1 cellular context compared by ENCODE assay signal in the genomic region with DNA sequence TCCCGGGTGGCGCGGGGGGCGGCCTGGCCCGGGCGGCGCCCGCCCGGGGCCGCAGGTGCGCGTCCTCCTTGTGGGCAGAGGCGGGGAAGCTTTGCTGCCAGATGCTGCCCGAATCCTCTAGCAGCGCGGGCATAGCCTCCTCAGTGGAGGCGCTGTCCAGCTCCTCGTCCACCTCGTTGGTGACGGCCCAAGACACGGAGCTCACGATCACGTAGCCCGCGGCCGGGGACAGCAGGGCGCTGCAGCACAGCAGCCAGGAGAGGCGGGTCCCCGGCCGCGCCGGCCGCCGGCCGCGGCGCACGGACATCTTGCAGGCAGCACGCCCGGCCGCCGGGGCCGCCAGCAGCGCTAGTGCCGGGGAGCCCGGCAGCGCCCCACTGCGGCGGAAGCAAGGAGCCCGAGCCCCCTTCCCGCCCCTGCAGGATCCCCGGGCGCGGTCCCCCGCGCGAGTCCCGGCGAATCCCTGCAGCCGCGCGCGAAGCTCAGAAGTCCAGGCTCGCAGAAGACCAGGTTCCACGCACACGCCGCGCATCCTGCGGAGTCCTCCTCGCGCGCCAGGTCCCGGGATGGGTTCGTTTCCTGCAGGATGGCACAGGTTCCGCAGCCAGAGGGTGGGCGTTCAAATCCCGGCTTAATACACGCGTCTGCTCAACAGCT.
A peak's percentile ranks its signal among the peaks of the same experiment; 100 is the strongest.
TF ChIP-seq lines count a peak whose summit lies in the region.

A gene with protein sequence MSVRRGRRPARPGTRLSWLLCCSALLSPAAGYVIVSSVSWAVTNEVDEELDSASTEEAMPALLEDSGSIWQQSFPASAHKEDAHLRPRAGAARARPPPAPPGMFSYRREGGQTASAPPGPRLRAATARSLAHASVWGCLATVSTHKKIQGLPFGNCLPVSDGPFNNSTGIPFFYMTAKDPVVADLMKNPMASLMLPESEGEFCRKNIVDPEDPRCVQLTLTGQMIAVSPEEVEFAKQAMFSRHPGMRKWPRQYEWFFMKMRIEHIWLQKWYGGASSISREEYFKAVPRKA (minus strand): TSS at position 353 of the 657 bp plus-strand sequence. CDS start 46 bp downstream, at position 307.

TF ChIP-seq in HepG2, 621 proteins besides CTCF, POLR2A, EP300 and RAD21 (continued from another document and continues in another):
- TF ChIP-seq, protein P1, sequence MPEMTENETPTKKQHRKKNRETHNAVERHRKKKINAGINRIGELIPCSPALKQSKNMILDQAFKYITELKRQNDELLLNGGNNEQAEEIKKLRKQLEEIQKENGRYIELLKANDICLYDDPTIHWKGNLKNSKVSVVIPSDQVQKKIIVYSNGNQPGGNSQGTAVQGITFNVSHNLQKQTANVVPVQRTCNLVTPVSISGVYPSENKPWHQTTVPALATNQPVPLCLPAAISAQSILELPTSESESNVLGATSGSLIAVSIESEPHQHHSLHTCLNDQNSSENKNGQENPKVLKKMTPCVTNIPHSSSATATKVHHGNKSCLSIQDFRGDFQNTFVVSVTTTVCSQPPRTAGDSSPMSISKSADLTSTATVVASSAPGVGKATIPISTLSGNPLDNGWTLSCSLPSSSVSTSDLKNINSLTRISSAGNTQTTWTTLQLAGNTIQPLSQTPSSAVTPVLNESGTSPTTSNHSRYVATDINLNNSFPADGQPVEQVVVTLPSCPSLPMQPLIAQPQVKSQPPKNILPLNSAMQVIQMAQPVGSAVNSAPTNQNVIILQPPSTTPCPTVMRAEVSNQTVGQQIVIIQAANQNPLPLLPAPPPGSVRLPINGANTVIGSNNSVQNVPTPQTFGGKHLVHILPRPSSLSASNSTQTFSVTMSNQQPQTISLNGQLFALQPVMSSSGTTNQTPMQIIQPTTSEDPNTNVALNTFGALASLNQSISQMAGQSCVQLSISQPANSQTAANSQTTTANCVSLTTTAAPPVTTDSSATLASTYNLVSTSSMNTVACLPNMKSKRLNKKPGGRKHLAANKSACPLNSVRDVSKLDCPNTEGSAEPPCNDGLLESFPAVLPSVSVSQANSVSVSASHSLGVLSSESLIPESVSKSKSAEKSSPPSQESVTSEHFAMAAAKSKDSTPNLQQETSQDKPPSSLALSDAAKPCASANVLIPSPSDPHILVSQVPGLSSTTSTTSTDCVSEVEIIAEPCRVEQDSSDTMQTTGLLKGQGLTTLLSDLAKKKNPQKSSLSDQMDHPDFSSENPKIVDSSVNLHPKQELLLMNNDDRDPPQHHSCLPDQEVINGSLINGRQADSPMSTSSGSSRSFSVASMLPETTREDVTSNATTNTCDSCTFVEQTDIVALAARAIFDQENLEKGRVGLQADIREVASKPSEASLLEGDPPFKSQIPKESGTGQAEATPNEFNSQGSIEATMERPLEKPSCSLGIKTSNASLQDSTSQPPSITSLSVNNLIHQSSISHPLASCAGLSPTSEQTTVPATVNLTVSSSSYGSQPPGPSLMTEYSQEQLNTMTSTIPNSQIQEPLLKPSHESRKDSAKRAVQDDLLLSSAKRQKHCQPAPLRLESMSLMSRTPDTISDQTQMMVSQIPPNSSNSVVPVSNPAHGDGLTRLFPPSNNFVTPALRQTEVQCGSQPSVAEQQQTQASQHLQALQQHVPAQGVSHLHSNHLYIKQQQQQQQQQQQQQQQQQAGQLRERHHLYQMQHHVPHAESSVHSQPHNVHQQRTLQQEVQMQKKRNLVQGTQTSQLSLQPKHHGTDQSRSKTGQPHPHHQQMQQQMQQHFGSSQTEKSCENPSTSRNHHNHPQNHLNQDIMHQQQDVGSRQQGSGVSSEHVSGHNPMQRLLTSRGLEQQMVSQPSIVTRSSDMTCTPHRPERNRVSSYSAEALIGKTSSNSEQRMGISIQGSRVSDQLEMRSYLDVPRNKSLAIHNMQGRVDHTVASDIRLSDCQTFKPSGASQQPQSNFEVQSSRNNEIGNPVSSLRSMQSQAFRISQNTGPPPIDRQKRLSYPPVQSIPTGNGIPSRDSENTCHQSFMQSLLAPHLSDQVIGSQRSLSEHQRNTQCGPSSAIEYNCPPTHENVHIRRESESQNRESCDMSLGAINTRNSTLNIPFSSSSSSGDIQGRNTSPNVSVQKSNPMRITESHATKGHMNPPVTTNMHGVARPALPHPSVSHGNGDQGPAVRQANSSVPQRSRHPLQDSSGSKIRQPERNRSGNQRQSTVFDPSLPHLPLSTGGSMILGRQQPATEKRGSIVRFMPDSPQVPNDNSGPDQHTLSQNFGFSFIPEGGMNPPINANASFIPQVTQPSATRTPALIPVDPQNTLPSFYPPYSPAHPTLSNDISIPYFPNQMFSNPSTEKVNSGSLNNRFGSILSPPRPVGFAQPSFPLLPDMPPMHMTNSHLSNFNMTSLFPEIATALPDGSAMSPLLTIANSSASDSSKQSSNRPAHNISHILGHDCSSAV (CRISPR knock-in tag; IDR thresholded peaks at IDR 0.05; ENCODE audit: borderline replicate concordance) = no peak
- no peak; the same call in 1 of the 2 replicates for TF ChIP-seq ZNF543 (CRISPR knock-in tag; IDR thresholded peaks at IDR 0.05)
- no peak for TF ChIP-seq KAT7 (CRISPR knock-in tag; IDR thresholded peaks at IDR 0.05; ENCODE audit: borderline replicate concordance)
- no peak for TF ChIP-seq ZNF605 (CRISPR knock-in tag; IDR thresholded peaks at IDR 0.05)
- TF ChIP-seq ZSCAN25 (CRISPR knock-in tag; IDR thresholded peaks at IDR 0.05) = no peak
- peak; percentile 40; the same call in 1 of the 2 replicates for TF ChIP-seq ZNF235 (CRISPR knock-in tag; IDR thresholded peaks at IDR 0.05; ENCODE audit: borderline replicate concordance)
- no peak for TF ChIP-seq GABPA (IDR thresholded peaks at IDR 0.05; ENCODE audit: low read depth, low read length)
- no peak for TF ChIP-seq GABPA (CRISPR knock-in tag; IDR thresholded peaks at IDR 0.05; ENCODE audit: low read depth)
- TF ChIP-seq, protein P2, sequence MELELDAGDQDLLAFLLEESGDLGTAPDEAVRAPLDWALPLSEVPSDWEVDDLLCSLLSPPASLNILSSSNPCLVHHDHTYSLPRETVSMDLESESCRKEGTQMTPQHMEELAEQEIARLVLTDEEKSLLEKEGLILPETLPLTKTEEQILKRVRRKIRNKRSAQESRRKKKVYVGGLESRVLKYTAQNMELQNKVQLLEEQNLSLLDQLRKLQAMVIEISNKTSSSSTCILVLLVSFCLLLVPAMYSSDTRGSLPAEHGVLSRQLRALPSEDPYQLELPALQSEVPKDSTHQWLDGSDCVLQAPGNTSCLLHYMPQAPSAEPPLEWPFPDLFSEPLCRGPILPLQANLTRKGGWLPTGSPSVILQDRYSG (CRISPR knock-in tag; IDR thresholded peaks at IDR 0.05) = no peak
- TF ChIP-seq KLF6 (CRISPR knock-in tag; IDR thresholded peaks at IDR 0.05) = no peak
- TF ChIP-seq, protein P3, sequence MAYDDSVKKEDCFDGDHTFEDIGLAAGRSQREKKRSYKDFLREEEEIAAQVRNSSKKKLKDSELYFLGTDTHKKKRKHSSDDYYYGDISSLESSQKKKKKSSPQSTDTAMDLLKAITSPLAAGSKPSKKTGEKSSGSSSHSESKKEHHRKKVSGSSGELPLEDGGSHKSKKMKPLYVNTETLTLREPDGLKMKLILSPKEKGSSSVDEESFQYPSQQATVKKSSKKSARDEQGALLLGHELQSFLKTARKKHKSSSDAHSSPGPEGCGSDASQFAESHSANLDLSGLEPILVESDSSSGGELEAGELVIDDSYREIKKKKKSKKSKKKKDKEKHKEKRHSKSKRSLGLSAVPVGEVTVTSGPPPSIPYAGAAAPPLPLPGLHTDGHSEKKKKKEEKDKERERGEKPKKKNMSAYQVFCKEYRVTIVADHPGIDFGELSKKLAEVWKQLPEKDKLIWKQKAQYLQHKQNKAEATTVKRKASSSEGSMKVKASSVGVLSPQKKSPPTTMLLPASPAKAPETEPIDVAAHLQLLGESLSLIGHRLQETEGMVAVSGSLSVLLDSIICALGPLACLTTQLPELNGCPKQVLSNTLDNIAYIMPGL (CRISPR knock-in tag; IDR thresholded peaks at IDR 0.05; ENCODE audit: borderline replicate concordance in 1 of 2, low read depth in 1 of 2) = peak in 1 of 2 experiments; percentile 37; a peak in 1 of 4 replicates
- TF ChIP-seq, protein P4, sequence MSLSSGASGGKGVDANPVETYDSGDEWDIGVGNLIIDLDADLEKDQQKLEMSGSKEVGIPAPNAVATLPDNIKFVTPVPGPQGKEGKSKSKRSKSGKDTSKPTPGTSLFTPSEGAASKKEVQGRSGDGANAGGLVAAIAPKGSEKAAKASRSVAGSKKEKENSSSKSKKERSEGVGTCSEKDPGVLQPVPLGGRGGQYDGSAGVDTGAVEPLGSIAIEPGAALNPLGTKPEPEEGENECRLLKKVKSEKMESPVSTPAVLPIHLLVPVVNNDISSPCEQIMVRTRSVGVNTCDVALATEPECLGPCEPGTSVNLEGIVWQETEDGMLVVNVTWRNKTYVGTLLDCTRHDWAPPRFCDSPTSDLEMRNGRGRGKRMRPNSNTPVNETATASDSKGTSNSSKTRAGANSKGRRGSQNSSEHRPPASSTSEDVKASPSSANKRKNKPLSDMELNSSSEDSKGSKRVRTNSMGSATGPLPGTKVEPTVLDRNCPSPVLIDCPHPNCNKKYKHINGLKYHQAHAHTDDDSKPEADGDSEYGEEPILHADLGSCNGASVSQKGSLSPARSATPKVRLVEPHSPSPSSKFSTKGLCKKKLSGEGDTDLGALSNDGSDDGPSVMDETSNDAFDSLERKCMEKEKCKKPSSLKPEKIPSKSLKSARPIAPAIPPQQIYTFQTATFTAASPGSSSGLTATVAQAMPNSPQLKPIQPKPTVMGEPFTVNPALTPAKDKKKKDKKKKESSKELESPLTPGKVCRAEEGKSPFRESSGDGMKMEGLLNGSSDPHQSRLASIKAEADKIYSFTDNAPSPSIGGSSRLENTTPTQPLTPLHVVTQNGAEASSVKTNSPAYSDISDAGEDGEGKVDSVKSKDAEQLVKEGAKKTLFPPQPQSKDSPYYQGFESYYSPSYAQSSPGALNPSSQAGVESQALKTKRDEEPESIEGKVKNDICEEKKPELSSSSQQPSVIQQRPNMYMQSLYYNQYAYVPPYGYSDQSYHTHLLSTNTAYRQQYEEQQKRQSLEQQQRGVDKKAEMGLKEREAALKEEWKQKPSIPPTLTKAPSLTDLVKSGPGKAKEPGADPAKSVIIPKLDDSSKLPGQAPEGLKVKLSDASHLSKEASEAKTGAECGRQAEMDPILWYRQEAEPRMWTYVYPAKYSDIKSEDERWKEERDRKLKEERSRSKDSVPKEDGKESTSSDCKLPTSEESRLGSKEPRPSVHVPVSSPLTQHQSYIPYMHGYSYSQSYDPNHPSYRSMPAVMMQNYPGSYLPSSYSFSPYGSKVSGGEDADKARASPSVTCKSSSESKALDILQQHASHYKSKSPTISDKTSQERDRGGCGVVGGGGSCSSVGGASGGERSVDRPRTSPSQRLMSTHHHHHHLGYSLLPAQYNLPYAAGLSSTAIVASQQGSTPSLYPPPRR (CRISPR knock-in tag; IDR thresholded peaks at IDR 0.05; ENCODE audit: borderline replicate concordance) = no peak
- TF ChIP-seq RXRA (CRISPR knock-in tag; IDR thresholded peaks at IDR 0.05) = no peak
- TF ChIP-seq, protein P5, sequence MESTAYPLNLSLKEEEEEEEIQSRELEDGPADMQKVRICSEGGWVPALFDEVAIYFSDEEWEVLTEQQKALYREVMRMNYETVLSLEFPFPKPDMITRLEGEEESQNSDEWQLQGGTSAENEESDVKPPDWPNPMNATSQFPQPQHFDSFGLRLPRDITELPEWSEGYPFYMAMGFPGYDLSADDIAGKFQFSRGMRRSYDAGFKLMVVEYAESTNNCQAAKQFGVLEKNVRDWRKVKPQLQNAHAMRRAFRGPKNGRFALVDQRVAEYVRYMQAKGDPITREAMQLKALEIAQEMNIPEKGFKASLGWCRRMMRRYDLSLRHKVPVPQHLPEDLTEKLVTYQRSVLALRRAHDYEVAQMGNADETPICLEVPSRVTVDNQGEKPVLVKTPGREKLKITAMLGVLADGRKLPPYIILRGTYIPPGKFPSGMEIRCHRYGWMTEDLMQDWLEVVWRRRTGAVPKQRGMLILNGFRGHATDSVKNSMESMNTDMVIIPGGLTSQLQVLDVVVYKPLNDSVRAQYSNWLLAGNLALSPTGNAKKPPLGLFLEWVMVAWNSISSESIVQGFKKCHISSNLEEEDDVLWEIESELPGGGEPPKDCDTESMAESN (CRISPR knock-in tag; conservative IDR thresholded peaks at IDR 0.05) = 0 out of 2 replicates have a peak, but pooled peaks have one; percentile 57
- TF ChIP-seq, protein P6, sequence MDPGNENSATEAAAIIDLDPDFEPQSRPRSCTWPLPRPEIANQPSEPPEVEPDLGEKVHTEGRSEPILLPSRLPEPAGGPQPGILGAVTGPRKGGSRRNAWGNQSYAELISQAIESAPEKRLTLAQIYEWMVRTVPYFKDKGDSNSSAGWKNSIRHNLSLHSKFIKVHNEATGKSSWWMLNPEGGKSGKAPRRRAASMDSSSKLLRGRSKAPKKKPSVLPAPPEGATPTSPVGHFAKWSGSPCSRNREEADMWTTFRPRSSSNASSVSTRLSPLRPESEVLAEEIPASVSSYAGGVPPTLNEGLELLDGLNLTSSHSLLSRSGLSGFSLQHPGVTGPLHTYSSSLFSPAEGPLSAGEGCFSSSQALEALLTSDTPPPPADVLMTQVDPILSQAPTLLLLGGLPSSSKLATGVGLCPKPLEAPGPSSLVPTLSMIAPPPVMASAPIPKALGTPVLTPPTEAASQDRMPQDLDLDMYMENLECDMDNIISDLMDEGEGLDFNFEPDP (CRISPR knock-in tag; conservative IDR thresholded peaks at IDR 0.05) = no peak
- TF ChIP-seq HMG20A (CRISPR knock-in tag; IDR thresholded peaks at IDR 0.05; ENCODE audit: borderline replicate concordance) = no peak
- no peak for TF ChIP-seq SP140L (CRISPR knock-in tag; IDR thresholded peaks at IDR 0.05; ENCODE audit: borderline replicate concordance)
- TF ChIP-seq, protein P7, sequence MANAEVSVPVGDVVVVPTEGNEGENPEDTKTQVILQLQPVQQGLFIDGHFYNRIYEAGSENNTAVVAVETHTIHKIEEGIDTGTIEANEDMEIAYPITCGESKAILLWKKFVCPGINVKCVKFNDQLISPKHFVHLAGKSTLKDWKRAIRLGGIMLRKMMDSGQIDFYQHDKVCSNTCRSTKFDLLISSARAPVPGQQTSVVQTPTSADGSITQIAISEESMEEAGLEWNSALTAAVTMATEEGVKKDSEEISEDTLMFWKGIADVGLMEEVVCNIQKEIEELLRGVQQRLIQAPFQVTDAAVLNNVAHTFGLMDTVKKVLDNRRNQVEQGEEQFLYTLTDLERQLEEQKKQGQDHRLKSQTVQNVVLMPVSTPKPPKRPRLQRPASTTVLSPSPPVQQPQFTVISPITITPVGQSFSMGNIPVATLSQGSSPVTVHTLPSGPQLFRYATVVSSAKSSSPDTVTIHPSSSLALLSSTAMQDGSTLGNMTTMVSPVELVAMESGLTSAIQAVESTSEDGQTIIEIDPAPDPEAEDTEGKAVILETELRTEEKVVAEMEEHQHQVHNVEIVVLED (CRISPR knock-in tag; IDR thresholded peaks at IDR 0.05; ENCODE audit: borderline replicate concordance) = no peak
- TF ChIP-seq PAWR (CRISPR knock-in tag; IDR thresholded peaks at IDR 0.05; ENCODE audit: borderline replicate concordance) = no peak
- no peak for TF ChIP-seq ZFYVE20 (CRISPR knock-in tag; IDR thresholded peaks at IDR 0.05; ENCODE audit: borderline replicate concordance, low read depth)
- no peak for TF ChIP-seq KLF12 (CRISPR knock-in tag; IDR thresholded peaks at IDR 0.05; ENCODE audit: borderline replicate concordance)
